10 cellular contexts compared by ENCODE assay signal in the genomic region with DNA sequence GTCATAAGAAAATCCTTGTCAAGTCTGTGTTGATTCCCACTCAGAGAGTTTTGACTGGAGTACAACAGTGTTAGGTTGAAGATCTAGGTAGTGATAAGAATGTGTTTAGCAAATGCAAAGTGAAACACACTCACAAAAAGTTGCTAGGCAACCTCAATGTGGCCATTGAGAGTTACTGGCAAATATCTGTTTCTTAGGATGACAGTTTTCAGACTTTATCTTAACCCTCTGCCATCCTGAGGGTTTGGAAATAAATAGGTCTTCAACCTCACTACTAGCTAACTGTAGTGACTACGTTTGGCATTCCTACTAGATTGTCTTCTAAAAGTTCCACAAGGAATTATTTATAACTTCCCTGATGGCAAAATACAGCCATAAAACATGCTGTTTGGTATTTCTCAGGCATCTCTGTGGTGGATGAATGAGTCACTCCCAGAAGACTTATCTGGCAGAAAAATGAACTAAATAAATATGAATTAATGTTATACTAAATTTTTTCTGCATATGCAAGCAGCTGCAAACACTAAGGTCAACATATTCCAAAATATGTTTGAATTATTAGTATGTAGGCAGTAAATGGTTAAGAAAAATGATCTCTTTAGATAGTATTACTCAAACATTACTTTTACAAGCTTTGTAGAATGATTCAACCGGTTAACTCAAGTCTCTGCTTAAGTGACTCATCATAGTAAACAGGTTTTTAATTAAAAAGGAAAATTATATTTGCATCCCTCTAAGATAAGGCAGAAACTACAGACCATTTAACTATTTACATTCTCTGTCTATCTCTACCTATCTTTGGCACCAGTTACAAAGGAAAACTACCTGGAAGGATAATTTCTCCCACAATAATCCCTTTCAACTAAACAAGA. TPM values are rescaled to one million over a fixed set of nuclear protein-coding genes. Genes with fewer than 3 reads are reported as not detected.
DNase-seq lines count a peak whose midpoint lies in the region; ATAC-seq and TF ChIP-seq lines count a peak whose summit lies in the region.
"Had no signal": no experiment of that assay in that cellular context is flagged by ENCODE, and none has a peak within 500 bp of the region (broad histone marks: within the 10 kb centered on the region; RNA-seq: fewer than 3 reads in every experiment).

No MANE protein-coding gene starts in this region.

- no peak overlapping the region for H3K4ac ChIP-seq in mesenchymal stem cell (ENCODE audit: low read depth in 1 of 2, low read length in 2 of 2)

- no peak for TF ChIP-seq CTCF in AG09309 (IDR thresholded peaks at IDR 0.05; ENCODE audit: control insufficient read depth, insufficient read depth, low read depth, low read length, missing control alignments)
- no peak for TF ChIP-seq CTCF in astrocyte of the spinal cord (IDR thresholded peaks at IDR 0.05; ENCODE audit: low read depth, low read length)
- TF ChIP-seq CTCF in GM10266 (IDR thresholded peaks at IDR 0.05; ENCODE audit: control insufficient read depth, insufficient read depth, low read depth, missing control alignments): no peak

- peak overlapping the region in 1 of 2 experiments; percentile 67 for H3K18ac ChIP-seq in mesenchymal stem cell (ENCODE audit: low read depth in 1 of 2, low read length in 2 of 2)

- no peak overlapping the region for H3K4me2 ChIP-seq in mesenchymal stem cell (ENCODE audit: low read length, poor library complexity, severe bottlenecking)

- ATAC-seq in HG03521 (IDR thresholded peaks at IDR 0.05; ENCODE audit: unreplicated experiment): no peak
- ATAC-seq in GM18502 (IDR thresholded peaks at IDR 0.05; ENCODE audit: poor library complexity, unreplicated experiment): no peak
- ATAC-seq: heart right ventricle had no signal

- H3K79me1 ChIP-seq in mesenchymal stem cell (replicated peaks; ENCODE audit: low read length, poor library complexity, severe bottlenecking): no peaks in the 10 kb centered on the region

- H3K36me3 ChIP-seq in mesenchymal stem cell (ENCODE audit: control insufficient read depth in 1 of 2, insufficient read depth in 2 of 2, low read depth in 1 of 2, low read length in 2 of 2): no peaks in the 10 kb centered on the region
- H3K36me3 ChIP-seq: heart right ventricle had no signal

- H3K27ac ChIP-seq in mesenchymal stem cell (ENCODE audit: low read length, poor library complexity, severe bottlenecking): peak overlapping the region; percentile 70

- no peak overlapping the region for H2AFZ ChIP-seq in mesenchymal stem cell (ENCODE audit: low read depth, low read length)

- no peak overlapping the region for H2BK5ac ChIP-seq in mesenchymal stem cell (ENCODE audit: low read depth, low read length, poor library complexity, severe bottlenecking)

- no peaks in the 10 kb centered on the region for H3K9me3 ChIP-seq in mesenchymal stem cell (ENCODE audit: control insufficient read depth, low read length)

- H3K4me3 ChIP-seq in AG09309 (ENCODE audit: control insufficient read depth, low read depth, low read length) (no peak overlapping the region), astrocyte of the spinal cord (ENCODE audit: low read depth, low read length) (no peak overlapping the region), mesenchymal stem cell (ENCODE audit: insufficient read depth in 1 of 2, low read depth in 1 of 2, low read length in 2 of 2) (peak overlapping the region in 1 of 2 experiments; percentile 39)
- H3K4me3 ChIP-seq: heart right ventricle had no signal

- H2BK12ac ChIP-seq in mesenchymal stem cell (ENCODE audit: low read length in 2 of 2): peak overlapping the region in 1 of 2 experiments; percentile 20

- H2BK15ac ChIP-seq in mesenchymal stem cell (ENCODE audit: low read depth, poor library complexity, severe bottlenecking): no peak overlapping the region

- DNase-seq in AG09309 (ENCODE audit: low read depth) (peak; percentile 91), HT-29 (ENCODE audit: low spot score) (peak; percentile 96), astrocyte of the spinal cord (ENCODE audit: low read depth, low spot score) (peak; percentile 95), mesenchymal stem cell (peak; percentile 95), NOMO-1 treated with DMSO at 0.1 percent for 48 hours (lab: John Stamatoyannopoulos, UW; ENCODE audit: unreplicated experiment) (no peak), GM10266 (ENCODE audit: extremely low spot score) (no peak)
- DNase-seq: heart right ventricle, NCI-H69 had no signal

- H3K4me1 ChIP-seq in mesenchymal stem cell (ENCODE audit: control insufficient read depth, insufficient read depth, low read depth, low read length): peaks cover 6% of the 10 kb centered on the region

- H3K14ac ChIP-seq in mesenchymal stem cell (ENCODE audit: low read length in 2 of 2): no peak overlapping the region

- H4K8ac ChIP-seq in mesenchymal stem cell (ENCODE audit: low read length): no peak overlapping the region

- no peak overlapping the region for H4K91ac ChIP-seq in mesenchymal stem cell (ENCODE audit: low read length)

- peak overlapping the region; percentile 85 for H3K9ac ChIP-seq in mesenchymal stem cell (ENCODE audit: low read length)

- no peak overlapping the region for H2AK5ac ChIP-seq in mesenchymal stem cell (ENCODE audit: low read length, severe bottlenecking)

- H3K27me3 ChIP-seq in mesenchymal stem cell (ENCODE audit: control insufficient read depth in 1 of 2, insufficient read depth in 1 of 2, low read length in 2 of 2): no peaks in the 10 kb centered on the region
- H3K27me3 ChIP-seq: heart right ventricle had no signal

- H2BK120ac ChIP-seq in mesenchymal stem cell (ENCODE audit: low read depth, low read length): no peak overlapping the region

- in situ Hi-C loops in astrocyte of the spinal cord (cut with HindIII; ENCODE audit: low sequenced_read_pairs): no loop called here

- H3K23ac ChIP-seq in mesenchymal stem cell (ENCODE audit: low read length in 2 of 2): no peak overlapping the region

- WGBS in mesenchymal stem cell: no CpG with 5 or more reads among the region's 2 CpGs

RNA-seq across cellular contexts. Expression of gene SYTL2, which starts 17.1 kb away (rescaled TPM):
- total RNA-seq in HT-29 (2014; rRNA removed; shearing (Covaris generic)): 16.6 and 18.7 TPM in 2 replicates
- polyA plus RNA-seq in mesenchymal stem cell (2013, experiment 1 of 2): 2.3 TPM
- polyA plus RNA-seq in mesenchymal stem cell (2013, experiment 2 of 2): 2.1 TPM

RNA-seq across cellular contexts. Expression of gene CCDC83, which starts 27.2 kb away (rescaled TPM):
- total RNA-seq in HT-29 (2014; rRNA removed; shearing (Covaris generic)): not detected in 2 replicates
- not detected for polyA plus RNA-seq in mesenchymal stem cell (2013, experiment 1 of 2)
- polyA plus RNA-seq in mesenchymal stem cell (2013, experiment 2 of 2): not detected
- total RNA-seq: heart right ventricle had no signal
- polyA plus RNA-seq: heart right ventricle had no signal

Comparison
In these comparisons a context has a peak if more than half of its experiments do, and no peak if none do; other contexts are left out.
1. DNase-seq: peak in AG09309 (single experiment), HT-29 (single experiment), astrocyte of the spinal cord (single experiment) and mesenchymal stem cell (single experiment); none in NOMO-1 treated with DMSO at 0.1 percent for 48 hours (single experiment) and GM10266 (single experiment).